In genomic region chr3:52769786-52770445, GRCh38 we compare ENCODE assay signal across 8 cellular contexts. TPM values are rescaled to one million over a fixed set of nuclear protein-coding genes. Genes with fewer than 3 reads are reported as not detected.
DNase-seq lines count a peak whose midpoint lies in the region; ATAC-seq, FAIRE-seq and TF ChIP-seq lines count a peak whose summit lies in the region.

No MANE protein-coding gene starts in this region.

- peak; percentile 31 for DNase-seq in GM23248
- peak; percentile 55 for DNase-seq in RKO (ENCODE audit: low spot score)
- no peak for DNase-seq in epithelial cell of proximal tubule (ENCODE audit: low read depth)
- peak in 1 of 6 donors; percentile 11 for DNase-seq in pancreas
- no peak for DNase-seq in stimulated activated CD4-positive, alpha-beta T cell treated with anti-CD3 and anti-CD28 coated beads, Interleukin-2, amount 100 ng/mL, for 48 hours
- no peak for DNase-seq in ecto neural progenitor cell (ENCODE audit: low spot score)
- no peak for DNase-seq in anterior cingulate cortex (lab: John Stamatoyannopoulos, UW)

- intact Hi-C loops in pancreas (cut with DNase I), result no loop called here

- no peak for FAIRE-seq in pancreas (lab: Jason Lieb, UNC)

- H3K4me1 ChIP-seq in GM23248 (ENCODE audit: insufficient read depth), result peaks cover 5% of the 10 kb centered on the region; the same call in 1 of the 2 replicates
- H3K4me1 ChIP-seq in pancreas, result peaks cover 7 to 11% (median 8%) of the 10 kb centered on the region in 3 donors

- H3K27me3 ChIP-seq in GM23248 (replicated peaks; ENCODE audit: insufficient read depth) (no peaks in the 10 kb centered on the region), pancreas (no peaks in the 10 kb centered on the region)

- 15 to 16% methylated on average over 13 of the region's 13 CpGs for WGBS in GM23248 (ENCODE audit: low coverage in 1 of 2, low lambda C conversion rate in 2 of 2, missing lambda C conversion rate in 2 of 2), 2 experiments
- 13 to 16% methylated on average over 13 of the region's 13 CpGs for WGBS in pancreas, 2 donors

- H3F3A ChIP-seq in GM23248 (ENCODE audit: insufficient read depth), result no peaks in the 10 kb centered on the region

- H3K27ac ChIP-seq in GM23248 (no peak overlapping the region), pancreas (peak overlapping the region in 2 of 4 donors; percentile 68 to 81)

- peaks cover 11% of the 10 kb centered on the region for H3K36me3 ChIP-seq in GM23248 (ENCODE audit: low read depth)
- H3K36me3 ChIP-seq in pancreas, result no peaks in the 10 kb centered on the region

- H2AFZ ChIP-seq in GM23248, result peak overlapping the region; percentile 98

- no peaks in the 10 kb centered on the region for H3K9me2 ChIP-seq in GM23248 (ENCODE audit: insufficient read depth)

- H3K9me3 ChIP-seq in GM23248 (ENCODE audit: low read depth) (no peaks in the 10 kb centered on the region), pancreas (no peaks in the 10 kb centered on the region)

- H3K79me2 ChIP-seq in GM23248 (ENCODE audit: insufficient read depth), result peaks cover 24% of the 10 kb centered on the region; the same call in 1 of the 2 replicates

- peak overlapping the region; percentile 82 for H3K4me3 ChIP-seq in GM23248
- peak overlapping the region; percentile 85 for H3K4me3 ChIP-seq in epithelial cell of proximal tubule (ENCODE audit: low read depth, low read length)
- H3K4me3 ChIP-seq in pancreas, result peak overlapping the region; percentile 34 to 93 (median 74)

- H4K20me1 ChIP-seq in GM23248 (ENCODE audit: insufficient read depth), result no peaks in the 10 kb centered on the region

- H3K9ac ChIP-seq in GM23248, result peak overlapping the region; percentile 77

- in situ Hi-C loops in GM23248 (cut with MboI), result no loop called here

- TF ChIP-seq CTCF in epithelial cell of proximal tubule (conservative IDR thresholded peaks at IDR 0.05; ENCODE audit: low read depth, low read length) (no peak), pancreas (IDR thresholded peaks at IDR 0.05) (no peak)

- H3K4me2 ChIP-seq in GM23248 (ENCODE audit: unreplicated experiment), result peak overlapping the region; percentile 91

- ATAC-seq in pancreas (peak in 3 of 4 donors; percentile 2 to 3 (median 3)), HG02870 (IDR thresholded peaks at IDR 0.05; ENCODE audit: unreplicated experiment) (no peak)

RNA-seq across cellular contexts. Expression of gene NEK4, which starts 0.8 kb away (rescaled TPM):
- total RNA-seq in GM23248 (2014; rRNA removed; shearing (Covaris generic)), result 15.8 and 17.6 TPM in 2 replicates
- 8.4 and 8.7 TPM in 2 replicates for polyA plus RNA-seq in GM23248 (2016; fragmentation: Nextera tagmentation; extraction: Ambion mirVana)
- total RNA-seq in epithelial cell of proximal tubule, result 13.3 and 22.9 TPM in 2 replicates
- total RNA-seq in pancreas, result 10 to 100 TPM; 12.2 to 22.0 (median 16.1) TPM
- 1 to 10 TPM; 4.0 to 5.0 TPM for polyA plus RNA-seq in pancreas

RNA-seq across cellular contexts. Expression of gene ITIH1, which starts 7.5 kb away (rescaled TPM):
- not detected in 2 replicates for total RNA-seq in GM23248 (2014; rRNA removed; shearing (Covaris generic))
- not detected in 2 replicates for polyA plus RNA-seq in GM23248 (2016; fragmentation: Nextera tagmentation; extraction: Ambion mirVana)
- total RNA-seq in epithelial cell of proximal tubule, result not detected in 2 replicates
- 1 to 10 TPM in 1 of 6 donors, under 1 TPM in 4, not detected in 1; 0.32 to 1.9 (median 0.43) TPM for total RNA-seq in pancreas
- 1 to 10 TPM; 1.1 to 1.2 TPM for polyA plus RNA-seq in pancreas

RNA-seq across cellular contexts. Expression of gene ITIH3, which starts 24.7 kb away (rescaled TPM):
- total RNA-seq in GM23248 (2014; rRNA removed; shearing (Covaris generic)), result not detected in 2 replicates
- polyA plus RNA-seq in GM23248 (2016; fragmentation: Nextera tagmentation; extraction: Ambion mirVana) (not detected in 2 replicates), pancreas (1 to 10 TPM; 1.7 to 2.1 TPM)
- total RNA-seq in epithelial cell of proximal tubule (not detected in 2 replicates), pancreas (1 to 10 TPM in 1 of 6 donors, under 1 TPM in 3, not detected in 2; 0.29 to 1.9 (median 0.72) TPM)

Comparison
In these comparisons a context has a peak if more than half of its experiments do, and no peak if none do; other contexts are left out.
1. DNase-seq: peak in GM23248 (single experiment) and RKO (single experiment); none in epithelial cell of proximal tubule (single experiment), stimulated activated CD4-positive, alpha-beta T cell treated with anti-CD3 and anti-CD28 coated beads, Interleukin-2, amount 100 ng/mL, for 48 hours (0 of 2), ecto neural progenitor cell (single experiment) and anterior cingulate cortex (0 of 58).
2. Peak in every context shown above with its lines, with median percentiles within 50 percentile points of each other: H3K4me3 ChIP-seq.